Comparison of ENCODE assay signal across 18 cellular contexts in genomic region chr3:35745802-35746484, GRCh38.
DNase-seq lines count a peak whose midpoint lies in the region; ATAC-seq and TF ChIP-seq lines count a peak whose summit lies in the region.
"Had no signal": no experiment of that assay in that cellular context is flagged by ENCODE, and none has a peak within 500 bp of the region (broad histone marks: within the 10 kb centered on the region; RNA-seq: fewer than 3 reads in every experiment).

No MANE protein-coding gene starts in this region.

- intact Hi-C loops in activated B cell treated with CpG ODN at 0.5 μM for 24 hours (cut with micrococcal nuclease), result no loop called here
- intact Hi-C loops in activated CD4-positive, alpha-beta memory T cell treated with anti-CD3 and anti-CD28 coated beads for 36 hours (cut with micrococcal nuclease), result no loop called here

- H3K4me1 Mint-ChIP-seq in activated B cell treated with CpG ODN at 0.5 μM for 24 hours, result peaks cover 8% of the 10 kb centered on the region
- peaks cover 11 to 33% of the 10 kb centered on the region in 2 donors for H3K4me1 Mint-ChIP-seq in stimulated activated naive B cell treated with anti-CD40 and anti-IgM and Interleukin-4, amounts not matched to agents 10 μg/mL and 1 μg/mL and 100 μg/mL, for 72 hours
- peaks cover 52% of the 10 kb centered on the region for H3K4me1 Mint-ChIP-seq in glutamatergic neuron (ENCODE audit: low read depth, unreplicated experiment)
- no peaks in the 10 kb centered on the region for H3K4me1 Mint-ChIP-seq in activated CD4-positive, alpha-beta memory T cell treated with anti-CD3 and anti-CD28 coated beads for 36 hours (ENCODE audit: low read depth)

- no peaks in the 10 kb centered on the region for H3K27me3 ChIP-seq in HL-60 (ENCODE audit: insufficient read depth, poor library complexity, severe bottlenecking)

- H3K4me3 ChIP-seq in HL-60 (replicated peaks; ENCODE audit: insufficient read depth, low read length), result no peak overlapping the region
- H3K4me3 ChIP-seq: GM23338 had no signal

- H3K36me3 Mint-ChIP-seq in activated B cell treated with CpG ODN at 0.5 μM for 24 hours (ENCODE audit: low read depth) (no peaks in the 10 kb centered on the region), glutamatergic neuron (ENCODE audit: unreplicated experiment) (no peaks in the 10 kb centered on the region)
- H3K36me3 Mint-ChIP-seq in stimulated activated naive B cell treated with anti-CD40 and anti-IgM and Interleukin-4, amounts not matched to agents 10 μg/mL and 1 μg/mL and 100 μg/mL, for 72 hours, result no peaks in the 10 kb centered on the region
- no peaks in the 10 kb centered on the region for H3K36me3 Mint-ChIP-seq in activated CD4-positive, alpha-beta memory T cell treated with anti-CD3 and anti-CD28 coated beads for 36 hours

- TF ChIP-seq CTCF in HL-60 (IDR thresholded peaks at IDR 0.05; ENCODE audit: insufficient read depth, low read length) (no peak), activated B cell treated with CpG ODN at 0.5 μM for 24 hours (IDR thresholded peaks at IDR 0.05) (no peak), glutamatergic neuron (IDR thresholded peaks at IDR 0.05; ENCODE audit: partially characterized antibody, unreplicated experiment) (no peak)

- no peak overlapping the region for H3K27ac Mint-ChIP-seq in activated B cell treated with CpG ODN at 0.5 μM for 24 hours
- H3K27ac Mint-ChIP-seq in stimulated activated naive B cell treated with anti-CD40 and anti-IgM and Interleukin-4, amounts not matched to agents 10 μg/mL and 1 μg/mL and 100 μg/mL, for 72 hours, result peak overlapping the region; percentile 16
- no peak overlapping the region for H3K27ac Mint-ChIP-seq in glutamatergic neuron (ENCODE audit: unreplicated experiment)
- H3K27ac Mint-ChIP-seq in activated CD4-positive, alpha-beta memory T cell treated with anti-CD3 and anti-CD28 coated beads for 36 hours, result no peak overlapping the region
- H3K27ac Mint-ChIP-seq: GM23338 had no signal

- CTCF ChIA-PET in activated B cell treated with CpG ODN at 0.5 μM for 24 hours (lab: Charles Lee), result no interaction called here
- CTCF ChIA-PET in activated CD4-positive, alpha-beta memory T cell treated with anti-CD3 and anti-CD28 coated beads for 36 hours (lab: Charles Lee), result no interaction called here

- POLR2A ChIA-PET in activated B cell treated with CpG ODN at 0.5 μM for 24 hours (lab: Charles Lee), result no interaction called here
- POLR2A ChIA-PET in activated CD4-positive, alpha-beta memory T cell treated with anti-CD3 and anti-CD28 coated beads for 36 hours (lab: Charles Lee), result no interaction called here

- H3K9me3 Mint-ChIP-seq in activated B cell treated with CpG ODN at 0.5 μM for 24 hours, result no peaks in the 10 kb centered on the region
- no peaks in the 10 kb centered on the region for H3K9me3 Mint-ChIP-seq in stimulated activated naive B cell treated with anti-CD40 and anti-IgM and Interleukin-4, amounts not matched to agents 10 μg/mL and 1 μg/mL and 100 μg/mL, for 72 hours
- peaks cover 5% of the 10 kb centered on the region for H3K9me3 Mint-ChIP-seq in glutamatergic neuron (ENCODE audit: unreplicated experiment)
- H3K9me3 Mint-ChIP-seq in activated CD4-positive, alpha-beta memory T cell treated with anti-CD3 and anti-CD28 coated beads for 36 hours, result peaks cover 2% of the 10 kb centered on the region
- H3K9me3 Mint-ChIP-seq: GM23338 had no signal

- peak; percentile 57 for ATAC-seq in activated B cell treated with CpG ODN at 0.5 μM for 24 hours (ENCODE audit: low read depth)
- ATAC-seq in stimulated activated naive B cell treated with anti-CD40 and anti-IgM and Interleukin-4, amounts not matched to agents 10 μg/mL and 1 μg/mL and 100 μg/mL, for 72 hours (replicated peaks), result peak; percentile 99
- ATAC-seq in GM21423 (IDR thresholded peaks at IDR 0.05; ENCODE audit: unreplicated experiment), result no peak
- ATAC-seq: GM23338 had no signal

- H3K4me3 Mint-ChIP-seq in activated B cell treated with CpG ODN at 0.5 μM for 24 hours (no peak overlapping the region), glutamatergic neuron (ENCODE audit: unreplicated experiment) (no peak overlapping the region)
- no peak overlapping the region for H3K4me3 Mint-ChIP-seq in stimulated activated naive B cell treated with anti-CD40 and anti-IgM and Interleukin-4, amounts not matched to agents 10 μg/mL and 1 μg/mL and 100 μg/mL, for 72 hours
- no peak overlapping the region for H3K4me3 Mint-ChIP-seq in activated CD4-positive, alpha-beta memory T cell treated with anti-CD3 and anti-CD28 coated beads for 36 hours
- H3K4me3 Mint-ChIP-seq: GM23338 had no signal

- H3K27me3 Mint-ChIP-seq in activated B cell treated with CpG ODN at 0.5 μM for 24 hours (no peaks in the 10 kb centered on the region), glutamatergic neuron (ENCODE audit: unreplicated experiment) (peaks cover 4% of the 10 kb centered on the region)
- no peaks in the 10 kb centered on the region for H3K27me3 Mint-ChIP-seq in stimulated activated naive B cell treated with anti-CD40 and anti-IgM and Interleukin-4, amounts not matched to agents 10 μg/mL and 1 μg/mL and 100 μg/mL, for 72 hours
- H3K27me3 Mint-ChIP-seq in activated CD4-positive, alpha-beta memory T cell treated with anti-CD3 and anti-CD28 coated beads for 36 hours, result no peaks in the 10 kb centered on the region

- no peak for DNase-seq in HL-60 (ENCODE audit: low read depth in 1 of 2, low spot score in 1 of 2)
- DNase-seq in NOMO-1 treated with dmso at 0.1 percent for 144 hours (lab: John Stamatoyannopoulos, UW; ENCODE audit: unreplicated experiment), result peak; percentile 85
- no peak for DNase-seq in activated B cell treated with CpG ODN at 0.5 μM for 24 hours
- peak; percentile 21 for DNase-seq in stimulated activated naive B cell treated with anti-CD40 and anti-IgM and Interleukin-4, amounts not matched to agents 10 μg/mL and 1 μg/mL and 100 μg/mL, for 72 hours
- no peak for DNase-seq in glutamatergic neuron
- no peak for DNase-seq in cerebellar nuclear complex (lab: John Stamatoyannopoulos, UW)
- DNase-seq in activated CD4-positive, alpha-beta memory T cell treated with anti-CD3 and anti-CD28 coated beads for 36 hours, result no peak
- DNase-seq: EL; IMR-90; Kasumi-1; NCI-H1048; NCI-H1694 treated with DMSO at 0.1 percent for 48 hours; NCI-H345; NCI-H526 treated with DMSO at 0.1 percent for 48 hours; NK-92 treated with Interleukin-12 subunit alpha and Interleukin-12 subunit beta, amount 100 ng/mL, for 24 hours; SHP77 treated with DMSO at 0.1 percent for 48 hours had no signal

- peak overlapping the region; percentile 12; the same call in 1 of the 2 replicates for H3K27ac ChIP-seq in HL-60 (replicated peaks)

Comparison
In these comparisons a context has a peak if more than half of its experiments do, and no peak if none do; other contexts are left out.
1. DNase-seq: peak in NOMO-1 treated with dmso at 0.1 percent for 144 hours (single experiment) and stimulated activated naive B cell treated with anti-CD40 and anti-IgM and Interleukin-4, amounts not matched to agents 10 μg/mL and 1 μg/mL and 100 μg/mL, for 72 hours (single experiment); none in HL-60 (0 of 2), activated B cell treated with CpG ODN at 0.5 μM for 24 hours (single experiment), glutamatergic neuron (single experiment), cerebellar nuclear complex (0 of 2) and activated CD4-positive, alpha-beta memory T cell treated with anti-CD3 and anti-CD28 coated beads for 36 hours (single experiment).